In genomic region chr6:116764557-116764960, GRCh38 we compare ENCODE assay signal across 9 cellular contexts. TPM values are rescaled to one million over a fixed set of nuclear protein-coding genes. Genes with fewer than 3 reads are reported as not detected.
DNase-seq lines count a peak whose midpoint lies in the region; ATAC-seq and TF ChIP-seq lines count a peak whose summit lies in the region.
"Had no signal": no experiment of that assay in that cellular context is flagged by ENCODE, and none has a peak within 500 bp of the region (broad histone marks: within the 10 kb centered on the region; RNA-seq: fewer than 3 reads in every experiment).

No MANE protein-coding gene starts in this region.

- H3K4me3 Mint-ChIP-seq in T-cell: peak overlapping the region in 2 of 3 donors; percentile 49 to 73
- peak overlapping the region; percentile 80 for H3K4me3 Mint-ChIP-seq in neural crest cell
- H3K4me3 Mint-ChIP-seq in CD4-positive, alpha-beta T cell: no peak overlapping the region

- TF ChIP-seq CTCF in foreskin keratinocyte (conservative IDR thresholded peaks at IDR 0.05) (no peak), neural crest cell (conservative IDR thresholded peaks at IDR 0.05) (no peak)
- TF ChIP-seq CTCF in CD4-positive, alpha-beta T cell (IDR thresholded peaks at IDR 0.05): no peak

- H3K27me3 ChIP-seq in ACC112 (ENCODE audit: insufficient read depth, low read length) (peaks cover 13% of the 10 kb centered on the region; the same call in 1 of the 2 replicates), foreskin keratinocyte (peaks cover 74% of the 10 kb centered on the region)
- H3K27me3 ChIP-seq in CD4-positive, alpha-beta T cell (ENCODE audit: control insufficient read depth, insufficient read depth, low read length): peaks cover 51% of the 10 kb centered on the region

- ATAC-seq in T-cell (replicated peaks in 1 of 4): no peak
- ATAC-seq in foreskin keratinocyte: peak; percentile 37
- no peak for ATAC-seq in HG02852 (IDR thresholded peaks at IDR 0.05; ENCODE audit: unreplicated experiment)
- ATAC-seq in CD4-positive, alpha-beta T cell (ENCODE audit: poor library complexity): no peak
- no peak for ATAC-seq in HG02970 (IDR thresholded peaks at IDR 0.05; ENCODE audit: low FRiP score, unreplicated experiment)

- H3K4me3 ChIP-seq in ACC112 (ENCODE audit: low read depth, low read length): peak overlapping the region; percentile 84

- H3K9me3 ChIP-seq in CD4-positive, alpha-beta T cell (ENCODE audit: control insufficient read depth, low read length): no peaks in the 10 kb centered on the region

- intact Hi-C loops in CD4-positive, alpha-beta T cell (cut with DNase I, micrococcal nuclease): no loop called here

- no peak overlapping the region for H3K27ac Mint-ChIP-seq in T-cell
- no peak overlapping the region for H3K27ac Mint-ChIP-seq in neural crest cell (ENCODE audit: unreplicated experiment)
- H3K27ac Mint-ChIP-seq in CD4-positive, alpha-beta T cell: no peak overlapping the region

- H3K27me3 Mint-ChIP-seq in T-cell (peaks cover 36 to 51% of the 10 kb centered on the region in 2 donors), neural crest cell (ENCODE audit: low read depth) (peaks cover 52% of the 10 kb centered on the region)
- peaks cover 69% of the 10 kb centered on the region for H3K27me3 Mint-ChIP-seq in CD4-positive, alpha-beta T cell

- no peaks in the 10 kb centered on the region for H3K79me2 ChIP-seq in ACC112 (ENCODE audit: control insufficient read depth, insufficient read depth, low read length, unreplicated experiment)

- DNase-seq in T-cell: no peak
- no peak for DNase-seq in foreskin keratinocyte
- DNase-seq in neural crest cell (ENCODE audit: low read depth, low spot score): peak; percentile 9
- DNase-seq in DMS153 treated with DMSO at 0.1 percent for 48 hours (lab: John Stamatoyannopoulos, UW; ENCODE audit: unreplicated experiment): no peak
- DNase-seq in CD4-positive, alpha-beta T cell: no peak
- DNase-seq: DMS153 had no signal

- H3K4me1 ChIP-seq in ACC112 (ENCODE audit: control insufficient read depth, insufficient read depth, low read length, unreplicated experiment): no peaks in the 10 kb centered on the region
- no peaks in the 10 kb centered on the region for H3K4me1 ChIP-seq in foreskin keratinocyte

- H3K27ac ChIP-seq in ACC112 (ENCODE audit: low read depth, low read length) (no peak overlapping the region), foreskin keratinocyte (no peak overlapping the region)
- H3K27ac ChIP-seq in CD4-positive, alpha-beta T cell (ENCODE audit: low read depth, low read length): no peak overlapping the region

- no peaks in the 10 kb centered on the region for H3K36me3 ChIP-seq in ACC112 (ENCODE audit: insufficient read depth, low read length)

- H3K4me1 Mint-ChIP-seq in T-cell (peaks cover 11 to 15% (median 14%) of the 10 kb centered on the region in 3 donors), neural crest cell (peaks cover 11% of the 10 kb centered on the region)
- peaks cover 10% of the 10 kb centered on the region for H3K4me1 Mint-ChIP-seq in CD4-positive, alpha-beta T cell (ENCODE audit: low read depth)

- H3K36me3 Mint-ChIP-seq in T-cell (no peaks in the 10 kb centered on the region), neural crest cell (ENCODE audit: low read depth) (no peaks in the 10 kb centered on the region)
- H3K36me3 Mint-ChIP-seq in CD4-positive, alpha-beta T cell (ENCODE audit: low read depth): no peaks in the 10 kb centered on the region

- H2AFZ ChIP-seq in ACC112 (ENCODE audit: low read length, unreplicated experiment): peak overlapping the region; percentile 86

- POLR2A ChIA-PET in T-cell (lab: Charles Lee): no interaction called here
- POLR2A ChIA-PET in CD4-positive, alpha-beta T cell (lab: Charles Lee): no interaction called here

- CTCF ChIA-PET in T-cell (lab: Charles Lee): no interaction called here
- CTCF ChIA-PET in CD4-positive, alpha-beta T cell (lab: Charles Lee): no interaction called here

- H3K9me3 Mint-ChIP-seq in T-cell: no peaks in the 10 kb centered on the region
- H3K9me3 Mint-ChIP-seq in neural crest cell: no peaks in the 10 kb centered on the region
- H3K9me3 Mint-ChIP-seq in CD4-positive, alpha-beta T cell: no peaks in the 10 kb centered on the region

RNA-seq across cellular contexts. Expression of gene FAM162B, which starts 1.0 kb away (rescaled TPM):
- total RNA-seq in T-cell: not detected
- total RNA-seq in foreskin keratinocyte: not detected in 2 replicates
- polyA plus RNA-seq in foreskin keratinocyte: not detected in 2 replicates
- total RNA-seq in neural crest cell: 1.9 and 2.5 TPM in 2 replicates
- not detected for total RNA-seq in CD4-positive, alpha-beta T cell
